In genomic region chr14:73783107-73783727, GRCh38 we compare ENCODE assay signal across 9 cellular contexts.
A peak's percentile ranks its signal among the peaks of the same experiment; 100 is the strongest.
DNase-seq lines count a peak whose midpoint lies in the region; ATAC-seq and TF ChIP-seq lines count a peak whose summit lies in the region.
"Had no signal": no experiment of that assay in that cellular context is flagged by ENCODE, and none has a peak within 500 bp of the region (broad histone marks: within the 10 kb centered on the region; RNA-seq: fewer than 3 reads in every experiment).

No MANE protein-coding gene starts in this region.

- DNase-seq in activated CD4-positive, alpha-beta T cell treated with anti-CD3 and anti-CD28 coated beads, Interleukin-2, amount 10 ng/mL, durations not matched to agents 24 days and 14 days = no peak
- no peak for DNase-seq in activated CD4-positive, alpha-beta T cell treated with anti-CD3 and anti-CD28 coated beads for 4 hours
- DNase-seq in activated naive CD8-positive, alpha-beta T cell treated with anti-CD3 and anti-CD28 coated beads for 36 hours = no peak
- peak; percentile 59 to 83 (median 79) for DNase-seq in right lobe of liver
- DNase-seq in suprapubic skin (ENCODE audit: low spot score in 2 of 2) = peak in 1 of 2 donors; percentile 58
- DNase-seq in iPS-NIHi11 (ENCODE audit: low spot score) = no peak
- DNase-seq in NCI-H82 (lab: John Stamatoyannopoulos, UW) = no peak
- DNase-seq: NCI-H774 had no signal

- H3K9me3 ChIP-seq in right lobe of liver (no peaks in the 10 kb centered on the region), suprapubic skin (no peaks in the 10 kb centered on the region)

- peaks cover 11% of the 10 kb centered on the region for H3K36me3 Mint-ChIP-seq in activated CD4-positive, alpha-beta T cell treated with anti-CD3 and anti-CD28 coated beads, Interleukin-2, amount 10 ng/mL, durations not matched to agents 24 days and 14 days (ENCODE audit: low read depth)
- peaks cover 24% of the 10 kb centered on the region for H3K36me3 Mint-ChIP-seq in activated naive CD8-positive, alpha-beta T cell treated with anti-CD3 and anti-CD28 coated beads for 36 hours

- no peaks in the 10 kb centered on the region for H3K27me3 Mint-ChIP-seq in activated CD4-positive, alpha-beta T cell treated with anti-CD3 and anti-CD28 coated beads, Interleukin-2, amount 10 ng/mL, durations not matched to agents 24 days and 14 days
- H3K27me3 Mint-ChIP-seq in activated naive CD8-positive, alpha-beta T cell treated with anti-CD3 and anti-CD28 coated beads for 36 hours = no peaks in the 10 kb centered on the region

- peaks cover 59% of the 10 kb centered on the region for H3K4me1 Mint-ChIP-seq in activated CD4-positive, alpha-beta T cell treated with anti-CD3 and anti-CD28 coated beads, Interleukin-2, amount 10 ng/mL, durations not matched to agents 24 days and 14 days
- peaks cover 59% of the 10 kb centered on the region for H3K4me1 Mint-ChIP-seq in activated naive CD8-positive, alpha-beta T cell treated with anti-CD3 and anti-CD28 coated beads for 36 hours

- H3K27me3 ChIP-seq in right lobe of liver (no peaks in the 10 kb centered on the region), suprapubic skin (no peaks in the 10 kb centered on the region)

- WGBS in right lobe of liver (ENCODE audit: insufficient coverage, low coverage, low lambda C conversion rate, missing lambda C conversion rate) = 27% methylated on average over 10 of the region's 10 CpGs
- 73% methylated on average over 10 of the region's 10 CpGs for WGBS in suprapubic skin

- peak overlapping the region; percentile 81 for H3K27ac Mint-ChIP-seq in activated CD4-positive, alpha-beta T cell treated with anti-CD3 and anti-CD28 coated beads, Interleukin-2, amount 10 ng/mL, durations not matched to agents 24 days and 14 days
- peak overlapping the region; percentile 82 for H3K27ac Mint-ChIP-seq in activated naive CD8-positive, alpha-beta T cell treated with anti-CD3 and anti-CD28 coated beads for 36 hours

- H3K36me3 ChIP-seq in right lobe of liver = no peaks in the 10 kb centered on the region
- H3K36me3 ChIP-seq in suprapubic skin = no peaks in the 10 kb centered on the region

- TF ChIP-seq EP300 in suprapubic skin (IDR thresholded peaks at IDR 0.05) = no peak

- intact Hi-C loops in activated CD4-positive, alpha-beta T cell treated with anti-CD3 and anti-CD28 coated beads, Interleukin-2, amount 10 ng/mL, durations not matched to agents 24 days and 14 days (cut with micrococcal nuclease) = no loop called here
- intact Hi-C loops in right lobe of liver (cut with DNase I) = no loop called here

- H3K4me1 ChIP-seq in right lobe of liver (peaks cover 0 to 46% (median 24%) of the 10 kb centered on the region in 4 donors), suprapubic skin (peaks cover 51% of the 10 kb centered on the region)

- H3K9me3 Mint-ChIP-seq in activated CD4-positive, alpha-beta T cell treated with anti-CD3 and anti-CD28 coated beads, Interleukin-2, amount 10 ng/mL, durations not matched to agents 24 days and 14 days = no peaks in the 10 kb centered on the region
- no peaks in the 10 kb centered on the region for H3K9me3 Mint-ChIP-seq in activated naive CD8-positive, alpha-beta T cell treated with anti-CD3 and anti-CD28 coated beads for 36 hours

- TF ChIP-seq CTCF in right lobe of liver (IDR thresholded peaks at IDR 0.05) = no peak
- TF ChIP-seq CTCF in suprapubic skin (IDR thresholded peaks at IDR 0.05) = no peak

- ATAC-seq in right lobe of liver (peak; percentile 29 to 71 (median 58)), GM21381 (IDR thresholded peaks at IDR 0.05; ENCODE audit: unreplicated experiment) (no peak)

- H3K4me3 ChIP-seq in right lobe of liver (peak overlapping the region in 1 of 3 donors; percentile 12), suprapubic skin (no peak overlapping the region)

- peak overlapping the region; percentile 94 for H3K4me3 Mint-ChIP-seq in activated CD4-positive, alpha-beta T cell treated with anti-CD3 and anti-CD28 coated beads, Interleukin-2, amount 10 ng/mL, durations not matched to agents 24 days and 14 days
- peak overlapping the region; percentile 62 for H3K4me3 Mint-ChIP-seq in activated naive CD8-positive, alpha-beta T cell treated with anti-CD3 and anti-CD28 coated beads for 36 hours

- H3K27ac ChIP-seq in right lobe of liver = peak overlapping the region; percentile 98 to 99 (median 99)
- peak overlapping the region; percentile 99 for H3K27ac ChIP-seq in suprapubic skin

- TF ChIP-seq POLR2A in right lobe of liver (IDR thresholded peaks at IDR 0.05) = no peak
- TF ChIP-seq POLR2A in suprapubic skin (IDR thresholded peaks at IDR 0.05) = no peak

Comparison
In these comparisons a context has a peak if more than half of its experiments do, and no peak if none do; other contexts are left out.
1. DNase-seq: peak in right lobe of liver (3 of 3); none in activated CD4-positive, alpha-beta T cell treated with anti-CD3 and anti-CD28 coated beads, Interleukin-2, amount 10 ng/mL, durations not matched to agents 24 days and 14 days (single experiment), activated CD4-positive, alpha-beta T cell treated with anti-CD3 and anti-CD28 coated beads for 4 hours (0 of 2), activated naive CD8-positive, alpha-beta T cell treated with anti-CD3 and anti-CD28 coated beads for 36 hours (single experiment), iPS-NIHi11 (single experiment) and NCI-H82 (single experiment).